Comparison of ENCODE assay signal across 8 cellular contexts in the genomic region with DNA sequence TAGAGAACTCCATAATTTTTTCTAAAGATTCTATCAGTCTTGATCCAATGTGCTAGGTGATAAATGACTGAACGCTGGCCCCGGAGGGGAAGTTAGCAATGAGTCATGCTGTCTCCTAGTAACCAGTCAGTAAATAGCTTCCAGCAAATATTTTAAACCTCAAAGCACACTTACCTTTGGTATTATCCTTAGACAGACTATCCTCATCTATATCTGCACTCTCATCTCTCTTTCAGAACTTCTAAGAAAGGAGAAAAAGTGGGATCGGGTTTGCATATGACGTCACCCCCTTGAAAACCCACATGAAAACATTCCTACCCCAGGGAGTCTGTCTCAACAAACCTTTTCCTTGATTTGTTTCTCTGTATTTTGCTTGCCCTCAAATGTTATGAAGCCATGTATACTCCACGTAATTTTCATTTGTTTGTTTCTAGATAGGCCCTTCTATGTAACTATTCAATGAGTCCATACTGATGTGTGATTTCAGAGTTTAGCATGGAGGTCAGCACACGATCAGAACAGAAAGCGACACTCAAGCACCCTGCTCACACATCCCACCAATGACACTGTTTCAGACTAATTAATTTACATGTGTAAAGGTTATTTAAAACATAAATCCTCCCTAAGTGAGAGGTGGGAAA.
DNase-seq lines count a peak whose midpoint lies in the region; ATAC-seq, FAIRE-seq and TF ChIP-seq lines count a peak whose summit lies in the region.

No MANE protein-coding gene starts in this region.

- intact Hi-C loops in kidney (cut with DNase I), result no loop called here

- no peak overlapping the region for H3K27ac ChIP-seq in kidney (ENCODE audit: low read depth in 2 of 2, low read length in 2 of 2)

- H3K4me3 ChIP-seq in kidney (ENCODE audit: low read length in 2 of 2), result no peak overlapping the region

- H3K4me1 Mint-ChIP-seq in activated naive CD8-positive, alpha-beta T cell treated with anti-CD3 and anti-CD28 coated beads, Interleukin-2, amount 50 U/mL, for 24 hours, result peaks cover 18% of the 10 kb centered on the region

- no peaks in the 10 kb centered on the region for H3K36me3 Mint-ChIP-seq in activated naive CD4-positive, alpha-beta T cell treated with anti-CD3 and anti-CD28 coated beads, Interleukin-2, amount 50 U/mL, for 72 hours
- H3K36me3 Mint-ChIP-seq in activated naive CD8-positive, alpha-beta T cell treated with anti-CD3 and anti-CD28 coated beads, Interleukin-2, amount 50 U/mL, for 24 hours (ENCODE audit: low read depth), result no peaks in the 10 kb centered on the region

- ATAC-seq in activated naive CD4-positive, alpha-beta T cell treated with anti-CD3 and anti-CD28 coated beads, Interleukin-2, amount 50 U/mL, for 72 hours, result peak; percentile 85 to 94
- peak; percentile 90 for ATAC-seq in HG02610 (IDR thresholded peaks at IDR 0.05; ENCODE audit: unreplicated experiment)
- peak; percentile 83 for ATAC-seq in activated naive CD8-positive, alpha-beta T cell treated with anti-CD3 and anti-CD28 coated beads, Interleukin-2, amount 50 U/mL, for 24 hours

- no peak overlapping the region for H3K27ac Mint-ChIP-seq in activated naive CD4-positive, alpha-beta T cell treated with anti-CD3 and anti-CD28 coated beads, Interleukin-2, amount 50 U/mL, for 72 hours
- peak overlapping the region; percentile 39 for H3K27ac Mint-ChIP-seq in activated naive CD8-positive, alpha-beta T cell treated with anti-CD3 and anti-CD28 coated beads, Interleukin-2, amount 50 U/mL, for 24 hours

- FAIRE-seq in kidney (lab: Jason Lieb, UNC), result no peak

- H3K9me3 ChIP-seq in kidney (ENCODE audit: control insufficient read depth in 1 of 2, low read length in 2 of 2), result no peaks in the 10 kb centered on the region

- no peaks in the 10 kb centered on the region for H3K9me3 Mint-ChIP-seq in activated naive CD4-positive, alpha-beta T cell treated with anti-CD3 and anti-CD28 coated beads, Interleukin-2, amount 50 U/mL, for 72 hours
- no peaks in the 10 kb centered on the region for H3K9me3 Mint-ChIP-seq in activated naive CD8-positive, alpha-beta T cell treated with anti-CD3 and anti-CD28 coated beads, Interleukin-2, amount 50 U/mL, for 24 hours

- TF ChIP-seq CTCF in kidney (IDR thresholded peaks at IDR 0.05; ENCODE audit: borderline replicate concordance, extremely low read depth, insufficient read depth), result no peak

- no peak overlapping the region for H3K9ac ChIP-seq in kidney (ENCODE audit: low read length in 2 of 2)

- peaks cover 6% of the 10 kb centered on the region for H3K27me3 Mint-ChIP-seq in activated naive CD8-positive, alpha-beta T cell treated with anti-CD3 and anti-CD28 coated beads, Interleukin-2, amount 50 U/mL, for 24 hours

- no peak overlapping the region for H3K4me3 Mint-ChIP-seq in activated naive CD8-positive, alpha-beta T cell treated with anti-CD3 and anti-CD28 coated beads, Interleukin-2, amount 50 U/mL, for 24 hours

- no peaks in the 10 kb centered on the region for H3K36me3 ChIP-seq in kidney (ENCODE audit: control insufficient read depth in 1 of 2, insufficient read depth in 2 of 2, low read length in 2 of 2)

- H3K4me1 ChIP-seq in kidney (ENCODE audit: control insufficient read depth in 1 of 2, insufficient read depth in 1 of 2, low read depth in 1 of 2, low read length in 2 of 2), result no peaks in the 10 kb centered on the region

- peak in 1 of 2 donors; percentile 30 for DNase-seq in activated naive CD4-positive, alpha-beta T cell treated with anti-CD3 and anti-CD28 coated beads, Interleukin-2, amount 50 U/mL, for 72 hours (ENCODE audit: low spot score in 2 of 2)
- no peak for DNase-seq in activated naive CD4-positive, alpha-beta T cell (lab: John Stamatoyannopoulos, UW)
- DNase-seq in NCI-H1436 (lab: John Stamatoyannopoulos, UW), result peak; percentile 59
- peak; percentile 20 for DNase-seq in activated naive CD8-positive, alpha-beta T cell treated with anti-CD3 and anti-CD28 coated beads, Interleukin-2, amount 50 U/mL, for 24 hours
- DNase-seq in kidney, result peak; percentile 63
- DNase-seq in stromal cell of bone marrow (ENCODE audit: low read depth), result peak; percentile 63
- DNase-seq in NCI-H524 (lab: John Stamatoyannopoulos, UW), result no peak

Comparison
In these comparisons a context has a peak if more than half of its experiments do, and no peak if none do; other contexts are left out.
1. DNase-seq: peak in NCI-H1436 (single experiment), activated naive CD8-positive, alpha-beta T cell treated with anti-CD3 and anti-CD28 coated beads, Interleukin-2, amount 50 U/mL, for 24 hours (single experiment), kidney (single experiment) and stromal cell of bone marrow (single experiment); none in activated naive CD4-positive, alpha-beta T cell (0 of 4) and NCI-H524 (0 of 2).
2. Peak in every context shown above with its lines, with median percentiles within 50 percentile points of each other: ATAC-seq.